21 cellular contexts compared by ENCODE assay signal in the genomic region with DNA sequence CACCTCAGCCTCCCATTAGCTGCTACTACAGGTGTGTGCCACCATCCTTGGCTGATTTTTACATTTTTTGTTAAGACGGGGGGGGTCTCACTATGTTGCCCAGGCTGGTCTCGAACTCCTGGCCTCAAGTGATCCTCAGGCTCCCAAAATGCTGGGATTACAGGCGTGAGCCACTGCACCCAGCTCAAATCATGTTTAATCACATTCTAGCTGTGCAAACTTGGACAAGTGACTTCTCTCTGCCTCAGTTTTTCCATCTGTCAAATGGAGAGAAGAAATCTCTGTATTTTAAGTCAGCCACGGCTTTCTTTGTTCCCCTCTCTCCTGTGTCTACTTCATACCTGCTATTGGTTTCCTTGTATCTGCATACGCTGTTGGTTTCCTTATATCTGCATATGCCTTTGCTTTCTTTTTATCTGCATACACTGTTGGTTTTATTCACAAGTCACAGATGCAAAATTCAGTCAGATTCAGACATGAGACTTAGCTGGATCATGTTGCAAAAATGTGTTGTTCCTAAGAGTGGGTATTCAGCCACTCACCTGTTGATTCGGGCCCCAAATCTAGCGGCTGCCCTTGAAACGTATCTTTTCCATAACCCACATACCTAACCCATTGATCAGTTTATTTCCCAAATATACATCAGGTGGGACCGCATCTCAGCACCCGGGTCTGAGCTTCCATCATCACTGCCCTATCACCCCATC.
"Had no signal": no experiment of that assay in that cellular context is flagged by ENCODE, and none has a peak within 500 bp of the region (broad histone marks: within the 10 kb centered on the region; RNA-seq: fewer than 3 reads in every experiment).

No MANE protein-coding gene starts in this region.

- DNase-seq: dermis blood vessel endothelial cell; dorsolateral prefrontal cortex; effector CD4-positive, alpha-beta T cell; effector memory CD4-positive, alpha-beta T cell; foreskin keratinocyte; heart right ventricle; hippocampal formation; left cardiac atrium; left lung; left ventricle myocardium superior; lower lobe of right lung; mesenchymal stem cell; mucosa of descending colon; naive B cell had no signal

- H3K36me3 ChIP-seq: left lung, lower lobe of right lung had no signal

- H3K4me3 ChIP-seq: coronary artery, dorsolateral prefrontal cortex, esophagus muscularis mucosa, gastroesophageal sphincter, heart right ventricle, left lung, lower lobe of right lung, mucosa of descending colon had no signal

- FAIRE-seq: endothelial cell of umbilical vein, frontal cortex, islet of Langerhans, keratinocyte had no signal

- H3K4me1 ChIP-seq: foreskin keratinocyte, left lung had no signal

- ATAC-seq: foreskin keratinocyte, gastroesophageal sphincter, heart right ventricle, left cardiac atrium, left lung, left ventricle myocardium superior, lower lobe of right lung, mucosa of descending colon had no signal

- H3K27ac ChIP-seq: coronary artery, dorsolateral prefrontal cortex, esophagus muscularis mucosa, foreskin keratinocyte, gastroesophageal sphincter, heart right ventricle, left lung, lower lobe of right lung had no signal

- H3K27me3 ChIP-seq: esophagus muscularis mucosa, foreskin keratinocyte, gastroesophageal sphincter had no signal

- H3K9me3 ChIP-seq: esophagus muscularis mucosa, gastroesophageal sphincter, heart right ventricle, left lung, lower lobe of right lung, mucosa of descending colon had no signal
